Comparison of ENCODE assay signal across 13 cellular contexts in the genomic region with DNA sequence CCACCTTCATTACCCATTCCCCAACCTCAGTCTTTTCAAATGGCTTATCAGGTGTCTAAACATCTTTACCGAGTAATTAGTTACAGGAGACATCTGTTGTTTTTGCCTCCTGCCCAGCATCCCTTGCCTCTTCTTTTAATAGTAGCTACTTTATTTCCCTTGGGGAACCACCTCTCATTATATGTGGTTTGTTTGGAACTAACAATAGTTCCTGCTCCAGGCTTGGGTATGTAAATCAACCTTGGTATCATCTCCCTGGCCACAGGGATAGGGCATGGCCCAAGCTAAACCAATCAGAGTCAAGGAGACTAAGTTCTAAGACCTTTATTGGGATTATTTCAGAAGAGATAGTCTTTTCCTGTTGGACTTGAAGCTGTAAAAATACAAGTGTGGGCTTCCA.
DNase-seq lines count a peak whose midpoint lies in the region; FAIRE-seq and TF ChIP-seq lines count a peak whose summit lies in the region.
"Had no signal": no experiment of that assay in that cellular context is flagged by ENCODE, and none has a peak within 500 bp of the region (broad histone marks: within the 10 kb centered on the region; RNA-seq: fewer than 3 reads in every experiment).

No MANE protein-coding gene starts in this region.

- peak; percentile 11 for FAIRE-seq in H54 (lab: Jason Lieb, UNC)
- FAIRE-seq: D721Med had no signal

- no peak for TF ChIP-seq POLR2A in H54 (IDR thresholded peaks at IDR 0.05; ENCODE audit: low read depth, low read length)

- peak; percentile 3 to 24 for DNase-seq in NCI-H526 (lab: John Stamatoyannopoulos, UW)
- no peak for DNase-seq in NCI-H526 treated with DMSO at 0.1 percent for 48 hours (lab: John Stamatoyannopoulos, UW)
- no peak for DNase-seq in H54 (ENCODE audit: insufficient read length, low spot score)
- peak; percentile 25 for DNase-seq in NCI-H524 treated with DMSO at 0.1 percent for 48 hours (lab: John Stamatoyannopoulos, UW)
- DNase-seq in COLO668 (lab: John Stamatoyannopoulos, UW; ENCODE audit: unreplicated experiment): no peak
- no peak for DNase-seq in stimulated activated CD4-positive, alpha-beta T cell treated with anti-CD3 and anti-CD28 coated beads, Interleukin-2, amount 100 ng/mL, for 48 hours
- no peak for DNase-seq in GM19240 (ENCODE audit: insufficient read length, low spot score)
- DNase-seq: ACHN; CD4-positive, alpha-beta memory T cell; COR-L47; DMS53; H9 had no signal

Comparison
In these comparisons a context has a peak if more than half of its experiments do, and no peak if none do; other contexts are left out.
1. DNase-seq: peak in NCI-H526 (2 of 2) and NCI-H524 treated with DMSO at 0.1 percent for 48 hours (single experiment); none in NCI-H526 treated with DMSO at 0.1 percent for 48 hours (single experiment), H54 (single experiment), COLO668 (single experiment), stimulated activated CD4-positive, alpha-beta T cell treated with anti-CD3 and anti-CD28 coated beads, Interleukin-2, amount 100 ng/mL, for 48 hours (0 of 2) and GM19240 (single experiment).